ENCODE assay signal across 1 cellular context in genomic region chr4:76055005-76055404, GRCh38.
TF ChIP-seq lines count a peak whose summit lies in the region.

No MANE protein-coding gene starts in this region.

TF ChIP-seq in GM12878, 131 proteins besides CTCF, POLR2A, EP300 and RAD21 (continued from another document and continues in another):
- TF ChIP-seq, protein P1, sequence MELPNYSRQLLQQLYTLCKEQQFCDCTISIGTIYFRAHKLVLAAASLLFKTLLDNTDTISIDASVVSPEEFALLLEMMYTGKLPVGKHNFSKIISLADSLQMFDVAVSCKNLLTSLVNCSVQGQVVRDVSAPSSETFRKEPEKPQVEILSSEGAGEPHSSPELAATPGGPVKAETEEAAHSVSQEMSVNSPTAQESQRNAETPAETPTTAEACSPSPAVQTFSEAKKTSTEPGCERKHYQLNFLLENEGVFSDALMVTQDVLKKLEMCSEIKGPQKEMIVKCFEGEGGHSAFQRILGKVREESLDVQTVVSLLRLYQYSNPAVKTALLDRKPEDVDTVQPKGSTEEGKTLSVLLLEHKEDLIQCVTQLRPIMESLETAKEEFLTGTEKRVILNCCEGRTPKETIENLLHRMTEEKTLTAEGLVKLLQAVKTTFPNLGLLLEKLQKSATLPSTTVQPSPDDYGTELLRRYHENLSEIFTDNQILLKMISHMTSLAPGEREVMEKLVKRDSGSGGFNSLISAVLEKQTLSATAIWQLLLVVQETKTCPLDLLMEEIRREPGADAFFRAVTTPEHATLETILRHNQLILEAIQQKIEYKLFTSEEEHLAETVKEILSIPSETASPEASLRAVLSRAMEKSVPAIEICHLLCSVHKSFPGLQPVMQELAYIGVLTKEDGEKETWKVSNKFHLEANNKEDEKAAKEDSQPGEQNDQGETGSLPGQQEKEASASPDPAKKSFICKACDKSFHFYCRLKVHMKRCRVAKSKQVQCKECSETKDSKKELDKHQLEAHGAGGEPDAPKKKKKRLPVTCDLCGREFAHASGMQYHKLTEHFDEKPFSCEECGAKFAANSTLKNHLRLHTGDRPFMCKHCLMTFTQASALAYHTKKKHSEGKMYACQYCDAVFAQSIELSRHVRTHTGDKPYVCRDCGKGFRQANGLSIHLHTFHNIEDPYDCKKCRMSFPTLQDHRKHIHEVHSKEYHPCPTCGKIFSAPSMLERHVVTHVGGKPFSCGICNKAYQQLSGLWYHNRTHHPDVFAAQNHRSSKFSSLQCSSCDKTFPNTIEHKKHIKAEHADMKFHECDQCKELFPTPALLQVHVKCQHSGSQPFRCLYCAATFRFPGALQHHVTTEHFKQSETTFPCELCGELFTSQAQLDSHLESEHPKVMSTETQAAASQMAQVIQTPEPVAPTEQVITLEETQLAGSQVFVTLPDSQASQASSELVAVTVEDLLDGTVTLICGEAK (IDR thresholded peaks at IDR 0.05; ENCODE audit: borderline replicate concordance): no peak
- TF ChIP-seq EED (IDR thresholded peaks at IDR 0.05; ENCODE audit: low read depth) (peak; percentile 77), E2F8 (IDR thresholded peaks at IDR 0.05; ENCODE audit: low read depth, partially characterized antibody) (no peak), IRF5 (IDR thresholded peaks at IDR 0.05; ENCODE audit: borderline replicate concordance) (no peak), CEBPB (IDR thresholded peaks at IDR 0.05; ENCODE audit: borderline replicate concordance in 1 of 2, low read depth in 2 of 2, low read length in 2 of 2) (no peak), RFX5 (IDR thresholded peaks at IDR 0.05; ENCODE audit: low read depth, low read length) (no peak), KAT2A (conservative IDR thresholded peaks at IDR 0.05; ENCODE audit: control insufficient read depth, low read depth, low read length) (no peak), GATAD2B (conservative IDR thresholded peaks at IDR 0.05; ENCODE audit: low read depth) (no peak), ZNF384 (IDR thresholded peaks at IDR 0.05; ENCODE audit: borderline replicate concordance, low read depth, low read length) (no peak; the same call in 1 of the 2 replicates), ZNF217 (IDR thresholded peaks at IDR 0.05) (peak; percentile 92), MXI1 (IDR thresholded peaks at IDR 0.05; ENCODE audit: low read depth, low read length) (no peak), CHD4 (IDR thresholded peaks at IDR 0.05) (no peak), NR2C1 (IDR thresholded peaks at IDR 0.05) (no peak), RBBP5 (conservative IDR thresholded peaks at IDR 0.05) (no peak), ELK1 (IDR thresholded peaks at IDR 0.05; ENCODE audit: low read depth, low read length) (no peak), E4F1 (IDR thresholded peaks at IDR 0.05; ENCODE audit: borderline replicate concordance, partially characterized antibody) (no peak), NFYA (IDR thresholded peaks at IDR 0.05; ENCODE audit: borderline replicate concordance, low read depth, low read length) (no peak), MEF2B (IDR thresholded peaks at IDR 0.05; ENCODE audit: partially characterized antibody, poor library complexity, severe bottlenecking) (no peak), YY1 (IDR thresholded peaks at IDR 0.05; ENCODE audit: low read depth, low read length) (no peak), CREB1 (IDR thresholded peaks at IDR 0.05; ENCODE audit: low read depth) (0 out of 2 replicates have a peak, but pooled peaks have one; percentile 11), TAF1 (IDR thresholded peaks at IDR 0.05; ENCODE audit: borderline replicate concordance, low read depth, low read length) (no peak), TCF7 (IDR thresholded peaks at IDR 0.05; ENCODE audit: borderline replicate concordance) (no peak), ATF7 (IDR thresholded peaks at IDR 0.05; ENCODE audit: low read depth) (peak; percentile 71), EZH2 (IDR thresholded peaks at IDR 0.05; ENCODE audit: borderline replicate concordance, control insufficient read depth, low read depth, low read length) (no peak), GABPA (IDR thresholded peaks at IDR 0.05; ENCODE audit: low read depth) (no peak), KDM1A (IDR thresholded peaks at IDR 0.05; ENCODE audit: borderline replicate concordance) (no peak), SUPT20H (IDR thresholded peaks at IDR 0.05; ENCODE audit: borderline replicate concordance, control insufficient read depth, low read depth, low read length) (no peak), BMI1 (IDR thresholded peaks at IDR 0.05; ENCODE audit: borderline replicate concordance) (peak; percentile 69), MTA3 (IDR thresholded peaks at IDR 0.05; ENCODE audit: borderline replicate concordance, low read length) (peak; percentile 71; the same call in 1 of the 2 replicates), LARP7 (IDR thresholded peaks at IDR 0.05) (no peak), MLLT1 (IDR thresholded peaks at IDR 0.05) (no peak), MAX (IDR thresholded peaks at IDR 0.05; ENCODE audit: low read depth, low read length) (no peak), RAD51 (IDR thresholded peaks at IDR 0.05) (no peak), JUNB (IDR thresholded peaks at IDR 0.05) (peak; percentile 95)
- TF ChIP-seq, protein P2, sequence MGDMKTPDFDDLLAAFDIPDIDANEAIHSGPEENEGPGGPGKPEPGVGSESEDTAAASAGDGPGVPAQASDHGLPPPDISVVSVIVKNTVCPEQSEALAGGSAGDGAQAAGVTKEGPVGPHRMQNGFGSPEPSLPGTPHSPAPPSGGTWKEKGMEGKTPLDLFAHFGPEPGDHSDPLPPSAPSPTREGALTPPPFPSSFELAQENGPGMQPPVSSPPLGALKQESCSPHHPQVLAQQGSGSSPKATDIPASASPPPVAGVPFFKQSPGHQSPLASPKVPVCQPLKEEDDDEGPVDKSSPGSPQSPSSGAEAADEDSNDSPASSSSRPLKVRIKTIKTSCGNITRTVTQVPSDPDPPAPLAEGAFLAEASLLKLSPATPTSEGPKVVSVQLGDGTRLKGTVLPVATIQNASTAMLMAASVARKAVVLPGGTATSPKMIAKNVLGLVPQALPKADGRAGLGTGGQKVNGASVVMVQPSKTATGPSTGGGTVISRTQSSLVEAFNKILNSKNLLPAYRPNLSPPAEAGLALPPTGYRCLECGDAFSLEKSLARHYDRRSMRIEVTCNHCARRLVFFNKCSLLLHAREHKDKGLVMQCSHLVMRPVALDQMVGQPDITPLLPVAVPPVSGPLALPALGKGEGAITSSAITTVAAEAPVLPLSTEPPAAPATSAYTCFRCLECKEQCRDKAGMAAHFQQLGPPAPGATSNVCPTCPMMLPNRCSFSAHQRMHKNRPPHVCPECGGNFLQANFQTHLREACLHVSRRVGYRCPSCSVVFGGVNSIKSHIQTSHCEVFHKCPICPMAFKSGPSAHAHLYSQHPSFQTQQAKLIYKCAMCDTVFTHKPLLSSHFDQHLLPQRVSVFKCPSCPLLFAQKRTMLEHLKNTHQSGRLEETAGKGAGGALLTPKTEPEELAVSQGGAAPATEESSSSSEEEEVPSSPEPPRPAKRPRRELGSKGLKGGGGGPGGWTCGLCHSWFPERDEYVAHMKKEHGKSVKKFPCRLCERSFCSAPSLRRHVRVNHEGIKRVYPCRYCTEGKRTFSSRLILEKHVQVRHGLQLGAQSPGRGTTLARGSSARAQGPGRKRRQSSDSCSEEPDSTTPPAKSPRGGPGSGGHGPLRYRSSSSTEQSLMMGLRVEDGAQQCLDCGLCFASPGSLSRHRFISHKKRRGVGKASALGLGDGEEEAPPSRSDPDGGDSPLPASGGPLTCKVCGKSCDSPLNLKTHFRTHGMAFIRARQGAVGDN (IDR thresholded peaks at IDR 0.05): no peak
- TF ChIP-seq, protein P3, sequence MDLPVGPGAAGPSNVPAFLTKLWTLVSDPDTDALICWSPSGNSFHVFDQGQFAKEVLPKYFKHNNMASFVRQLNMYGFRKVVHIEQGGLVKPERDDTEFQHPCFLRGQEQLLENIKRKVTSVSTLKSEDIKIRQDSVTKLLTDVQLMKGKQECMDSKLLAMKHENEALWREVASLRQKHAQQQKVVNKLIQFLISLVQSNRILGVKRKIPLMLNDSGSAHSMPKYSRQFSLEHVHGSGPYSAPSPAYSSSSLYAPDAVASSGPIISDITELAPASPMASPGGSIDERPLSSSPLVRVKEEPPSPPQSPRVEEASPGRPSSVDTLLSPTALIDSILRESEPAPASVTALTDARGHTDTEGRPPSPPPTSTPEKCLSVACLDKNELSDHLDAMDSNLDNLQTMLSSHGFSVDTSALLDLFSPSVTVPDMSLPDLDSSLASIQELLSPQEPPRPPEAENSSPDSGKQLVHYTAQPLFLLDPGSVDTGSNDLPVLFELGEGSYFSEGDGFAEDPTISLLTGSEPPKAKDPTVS (IDR thresholded peaks at IDR 0.05; ENCODE audit: low read depth, low read length): no peak
- TF ChIP-seq, protein P4, sequence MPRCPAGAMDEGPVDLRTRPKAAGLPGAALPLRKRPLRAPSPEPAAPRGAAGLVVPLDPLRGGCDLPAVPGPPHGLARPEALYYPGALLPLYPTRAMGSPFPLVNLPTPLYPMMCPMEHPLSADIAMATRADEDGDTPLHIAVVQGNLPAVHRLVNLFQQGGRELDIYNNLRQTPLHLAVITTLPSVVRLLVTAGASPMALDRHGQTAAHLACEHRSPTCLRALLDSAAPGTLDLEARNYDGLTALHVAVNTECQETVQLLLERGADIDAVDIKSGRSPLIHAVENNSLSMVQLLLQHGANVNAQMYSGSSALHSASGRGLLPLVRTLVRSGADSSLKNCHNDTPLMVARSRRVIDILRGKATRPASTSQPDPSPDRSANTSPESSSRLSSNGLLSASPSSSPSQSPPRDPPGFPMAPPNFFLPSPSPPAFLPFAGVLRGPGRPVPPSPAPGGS (IDR thresholded peaks at IDR 0.05; ENCODE audit: borderline replicate concordance, insufficient read depth, low read depth, low read length, poor library complexity, severe bottlenecking): peak; percentile 71
